Comparison of ENCODE assay signal across 24 cellular contexts in the genomic region with DNA sequence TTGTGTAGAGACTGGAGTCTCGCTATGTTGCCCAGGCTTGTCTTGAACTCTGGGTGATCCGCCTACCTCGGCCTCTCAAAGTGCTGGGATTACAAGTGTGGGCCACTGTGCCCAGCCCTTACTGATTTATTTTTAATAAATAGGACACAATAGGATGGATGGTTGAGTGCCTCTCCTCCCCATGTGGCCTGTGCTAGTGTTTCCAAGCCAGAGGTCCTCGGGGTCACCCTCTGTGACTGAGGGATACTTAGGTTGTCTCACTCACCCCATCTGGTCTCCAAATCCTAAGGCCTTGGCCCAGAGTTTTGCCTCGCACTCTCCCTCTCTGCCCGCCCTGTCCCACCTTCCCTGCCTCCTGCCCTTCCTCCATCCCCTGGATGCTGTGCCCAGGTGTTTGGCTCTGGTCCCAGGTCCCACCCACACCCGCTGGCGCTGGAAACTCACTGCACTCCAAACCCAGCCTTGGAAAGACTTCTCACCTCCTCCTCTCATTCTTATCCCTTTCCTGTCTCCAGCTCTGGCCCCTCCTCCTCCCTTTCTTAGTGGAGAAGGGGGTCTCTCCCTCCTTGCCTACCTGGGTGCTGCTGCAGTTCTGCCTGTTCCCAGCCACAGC. TPM values are rescaled to one million over a fixed set of nuclear protein-coding genes. Genes with fewer than 3 reads are reported as not detected.
A peak's percentile ranks its signal among the peaks of the same experiment; 100 is the strongest.
DNase-seq lines count a peak whose midpoint lies in the region; ATAC-seq, FAIRE-seq and TF ChIP-seq lines count a peak whose summit lies in the region.
"Had no signal": no experiment of that assay in that cellular context is flagged by ENCODE, and none has a peak within 500 bp of the region (broad histone marks: within the 10 kb centered on the region; RNA-seq: fewer than 3 reads in every experiment).

No MANE protein-coding gene starts in this region.

- WGBS in ovary, 3 donors: 73 to 80% (median 76%) methylated on average over 8 of the region's 8 CpGs
- 60 to 71% (median 68%) methylated on average over 8 of the region's 8 CpGs for WGBS in small intestine, 3 donors

- H3K27me3 ChIP-seq in ovary (no peaks in the 10 kb centered on the region), small intestine (ENCODE audit: control insufficient read depth in 2 of 2, insufficient read depth in 2 of 2, low read length in 2 of 2) (peaks cover 8 to 12% of the 10 kb centered on the region in 2 donors), foreskin keratinocyte (peaks cover 45% of the 10 kb centered on the region)

- ATAC-seq in foreskin keratinocyte: no peak
- ATAC-seq: HCT116 had no signal

- no peaks in the 10 kb centered on the region for H3K4me1 Mint-ChIP-seq in chondrocyte (ENCODE audit: low read depth)

- TF ChIP-seq CTCF in chondrocyte (IDR thresholded peaks at IDR 0.05): no peak
- TF ChIP-seq CTCF in ovary (IDR thresholded peaks at IDR 0.05): no peak
- no peak for TF ChIP-seq CTCF in foreskin keratinocyte (conservative IDR thresholded peaks at IDR 0.05)

- H3K27me3 Mint-ChIP-seq in chondrocyte (ENCODE audit: low read depth): peaks cover 11% of the 10 kb centered on the region

- H3K9me3 ChIP-seq in ovary (no peaks in the 10 kb centered on the region), small intestine (ENCODE audit: control insufficient read depth, low read depth) (no peaks in the 10 kb centered on the region)
- H3K9me3 ChIP-seq: BE2C, Peyer's patch had no signal

- intact Hi-C loops in ovary (cut with DNase I): no loop called here

- no peaks in the 10 kb centered on the region for H3K9me3 Mint-ChIP-seq in chondrocyte (ENCODE audit: low read depth)

- H3K4me3 ChIP-seq in ovary (no peak overlapping the region), small intestine (ENCODE audit: low read depth in 1 of 2, low read length in 2 of 2) (no peak overlapping the region)
- H3K4me3 ChIP-seq: GM23248, Peyer's patch, SK-N-MC had no signal

- H3K27ac Mint-ChIP-seq in chondrocyte (ENCODE audit: unreplicated experiment): no peak overlapping the region
- H3K27ac Mint-ChIP-seq: CD4-positive, CD25-positive, alpha-beta regulatory T cell had no signal

- DNase-seq in NCI-H510A treated with DMSO at 0.1 percent for 48 hours (lab: John Stamatoyannopoulos, UW): peak; percentile 14
- no peak for DNase-seq in NCI-H510A (lab: John Stamatoyannopoulos, UW)
- DNase-seq in DMS79 treated with DMSO at 0.1 percent for 48 hours (lab: John Stamatoyannopoulos, UW): peak; percentile 40
- peak; percentile 54 for DNase-seq in chondrocyte (ENCODE audit: low spot score)
- peak in 3 of 5 donors; percentile 12 to 21 (median 15) for DNase-seq in ovary
- no peak for DNase-seq in small intestine
- no peak for DNase-seq in pons (ENCODE audit: low spot score)
- DNase-seq in foreskin keratinocyte: no peak
- DNase-seq: BE2C; CD4-positive, CD25-positive, alpha-beta regulatory T cell; COR-L47; GF-D8; GM23248; KBM-7; NCI-H1105; NCI-H1694; NCI-H345; NCI-H526 treated with DMSO at 0.1 percent for 48 hours; NK-92 treated with Interleukin-12 subunit alpha and Interleukin-12 subunit beta, amount 100 ng/mL, for 24 hours; Peyer's patch; SHP77 had no signal

- no peaks in the 10 kb centered on the region for H3K4me1 ChIP-seq in ovary (ENCODE audit: insufficient read depth)
- H3K4me1 ChIP-seq in small intestine (ENCODE audit: control insufficient read depth in 2 of 2, insufficient read depth in 1 of 2, low read depth in 1 of 2, low read length in 1 of 2): no peaks in the 10 kb centered on the region
- no peaks in the 10 kb centered on the region for H3K4me1 ChIP-seq in foreskin keratinocyte
- H3K4me1 ChIP-seq: BE2C had no signal

- H3K36me3 Mint-ChIP-seq in chondrocyte (ENCODE audit: low read depth): no peaks in the 10 kb centered on the region
- H3K36me3 Mint-ChIP-seq: CD4-positive, CD25-positive, alpha-beta regulatory T cell had no signal

- H3K36me3 ChIP-seq in ovary (no peaks in the 10 kb centered on the region), small intestine (ENCODE audit: control insufficient read depth in 2 of 2, insufficient read depth in 2 of 2, low read length in 2 of 2) (no peaks in the 10 kb centered on the region)
- H3K36me3 ChIP-seq: BE2C, Peyer's patch had no signal

- TF ChIP-seq POLR2A in ovary (IDR thresholded peaks at IDR 0.05): no peak

- no peak overlapping the region for H3K27ac ChIP-seq in ovary
- no peak overlapping the region for H3K27ac ChIP-seq in small intestine (ENCODE audit: low read depth in 1 of 2, low read length in 1 of 2)
- H3K27ac ChIP-seq in foreskin keratinocyte: no peak overlapping the region
- H3K27ac ChIP-seq: GM23248, Peyer's patch, SK-N-MC had no signal

- TF ChIP-seq EP300 in ovary (IDR thresholded peaks at IDR 0.05): no peak

- H3K4me3 Mint-ChIP-seq in chondrocyte (ENCODE audit: unreplicated experiment): no peak overlapping the region
- H3K4me3 Mint-ChIP-seq: CD4-positive, CD25-positive, alpha-beta regulatory T cell had no signal

- FAIRE-seq in small intestine (lab: Jason Lieb, UNC): no peak

RNA-seq across cellular contexts. Expression of a gene that starts 4.7 kb away (rescaled TPM):
- total RNA-seq in chondrocyte: 0.12 to 0.53 TPM in 2 of 3 replicates, not detected in the other
- 100 to 1,000 TPM in 2 of 7 donors, 10 to 100 TPM in 5; 34.8 to 251 (median 48.8) TPM for total RNA-seq in ovary
- 10 to 100 TPM in 1 of 2 donors, 1 to 10 TPM in 1; 2.4 to 41.9 TPM for polyA plus RNA-seq in ovary
- polyA plus RNA-seq in small intestine: 1 to 10 TPM in 1 of 3 donors, not detected in 2; 1.7 TPM
- not detected in 2 replicates for total RNA-seq in foreskin keratinocyte
- polyA plus RNA-seq in foreskin keratinocyte: not detected in 2 replicates
- total RNA-seq: A172; CD4-positive, CD25-positive, alpha-beta regulatory T cell; Peyer's patch had no signal
- polyA plus RNA-seq: CD4-positive, CD25-positive, alpha-beta regulatory T cell; GM23248 had no signal

RNA-seq across cellular contexts. Expression of a gene that starts 27.8 kb away (rescaled TPM):
- total RNA-seq in chondrocyte (not detected in 3 replicates), ovary (under 1 TPM in 2 of 7 donors, not detected in 5; 0.27 to 0.35 TPM), foreskin keratinocyte (not detected in 2 replicates)
- polyA plus RNA-seq in ovary (not detected), small intestine (not detected), foreskin keratinocyte (not detected in 2 replicates)
- total RNA-seq: A172; CD4-positive, CD25-positive, alpha-beta regulatory T cell; GM23248; Peyer's patch had no signal
- polyA plus RNA-seq: CD4-positive, CD25-positive, alpha-beta regulatory T cell; GM23248 had no signal

RNA-seq across cellular contexts. Expression of a gene that starts 33.6 kb away (rescaled TPM):
- total RNA-seq in chondrocyte (not detected in 3 replicates), ovary (under 1 TPM in 2 of 7 donors, not detected in 5; 0.28 to 0.40 TPM), foreskin keratinocyte (not detected in 2 replicates)
- polyA plus RNA-seq in ovary (not detected), small intestine (not detected), foreskin keratinocyte (not detected in 2 replicates)
- total RNA-seq: A172; CD4-positive, CD25-positive, alpha-beta regulatory T cell; GM23248; Peyer's patch had no signal
- polyA plus RNA-seq: CD4-positive, CD25-positive, alpha-beta regulatory T cell; GM23248 had no signal

RNA-seq across cellular contexts. Expression of a gene that starts 36.4 kb away (rescaled TPM):
- total RNA-seq in chondrocyte: not detected in 3 replicates
- under 1 TPM in 1 of 7 donors, not detected in 6; 0.72 TPM for total RNA-seq in ovary
- not detected for polyA plus RNA-seq in ovary
- 100 to 1,000 TPM in 2 of 3 donors, 10 to 100 TPM in 1; 37.7 to 261 (median 204) TPM for polyA plus RNA-seq in small intestine
- total RNA-seq in foreskin keratinocyte: not detected in 2 replicates
- polyA plus RNA-seq in foreskin keratinocyte: not detected in 2 replicates
- total RNA-seq: A172; CD4-positive, CD25-positive, alpha-beta regulatory T cell; GM23248 had no signal
- polyA plus RNA-seq: CD4-positive, CD25-positive, alpha-beta regulatory T cell; GM23248 had no signal

RNA-seq across cellular contexts. Expression of a gene that starts 47.1 kb away (rescaled TPM):
- total RNA-seq in chondrocyte (not detected in 3 replicates), ovary (not detected), foreskin keratinocyte (not detected in 2 replicates)
- polyA plus RNA-seq in ovary (not detected), small intestine (not detected), foreskin keratinocyte (not detected in 2 replicates)
- total RNA-seq: A172; CD4-positive, CD25-positive, alpha-beta regulatory T cell; GM23248; Peyer's patch had no signal
- polyA plus RNA-seq: GM23248 had no signal

Comparison
In these comparisons a context has a peak if more than half of its experiments do, and no peak if none do; other contexts are left out.
1. DNase-seq: peak in NCI-H510A treated with DMSO at 0.1 percent for 48 hours (single experiment), DMS79 treated with DMSO at 0.1 percent for 48 hours (single experiment), chondrocyte (single experiment) and ovary (3 of 5); none in NCI-H510A (single experiment), small intestine (single experiment), pons (single experiment) and foreskin keratinocyte (0 of 2).
2. RNA of a gene that starts 4.7 kb away (total RNA-seq): 34.8 to 251 TPM in ovary; 0.12 to 0.53 TPM in chondrocyte and not detected in foreskin keratinocyte; every median in the first group is over 10 times any median in the second.